ENCODE assay signal across 14 cellular contexts in genomic region chr19:19480688-19481087, GRCh38. TPM values are rescaled to one million over a fixed set of nuclear protein-coding genes. Genes with fewer than 3 reads are reported as not detected.
DNase-seq lines count a peak whose midpoint lies in the region; ATAC-seq lines count a peak whose summit lies in the region.
"Had no signal": no experiment of that assay in that cellular context is flagged by ENCODE, and none has a peak within 500 bp of the region (broad histone marks: within the 10 kb centered on the region; RNA-seq: fewer than 3 reads in every experiment).

No MANE protein-coding gene starts in this region.

- peak overlapping the region; percentile 74 for H3K18ac ChIP-seq in neuronal stem cell (ENCODE audit: low read length)

- no peak overlapping the region for H2AFZ ChIP-seq in neuronal stem cell (ENCODE audit: low read length)

- peaks cover 21% of the 10 kb centered on the region for H3K79me1 ChIP-seq in neuronal stem cell (ENCODE audit: low read depth, low read length)

- intact Hi-C loops in activated CD4-positive, alpha-beta T cell treated with anti-CD3 and anti-CD28 coated beads, Interleukin-2, amount 10 ng/mL, durations not matched to agents 24 days and 14 days (cut with micrococcal nuclease): no loop called here

- no peak overlapping the region for H3K4me3 Mint-ChIP-seq in activated CD4-positive, alpha-beta T cell treated with anti-CD3 and anti-CD28 coated beads, Interleukin-2, amount 10 ng/mL, durations not matched to agents 24 days and 14 days
- H3K4me3 Mint-ChIP-seq in activated T-helper 17 cell treated with anti-CD3 and anti-CD28 coated beads, Interleukin-2, amount 50 U/mL, for 72 hours: peak overlapping the region; percentile 30

- H3K4me2 ChIP-seq in neuronal stem cell (ENCODE audit: insufficient read depth, low read length, poor library complexity, severe bottlenecking): no peak overlapping the region

- H2BK15ac ChIP-seq in neuronal stem cell (ENCODE audit: low read length): no peak overlapping the region

- H2BK12ac ChIP-seq in neuronal stem cell (ENCODE audit: low read length): no peak overlapping the region

- H2BK120ac ChIP-seq in neuronal stem cell (ENCODE audit: low read depth, low read length): no peak overlapping the region

- no peak overlapping the region for H2AK5ac ChIP-seq in neuronal stem cell (ENCODE audit: low read depth, low read length)

- H3K14ac ChIP-seq in neuronal stem cell (ENCODE audit: low read length): no peak overlapping the region

- H3K27me3 Mint-ChIP-seq in activated CD4-positive, alpha-beta T cell treated with anti-CD3 and anti-CD28 coated beads, Interleukin-2, amount 10 ng/mL, durations not matched to agents 24 days and 14 days: no peaks in the 10 kb centered on the region
- no peaks in the 10 kb centered on the region for H3K27me3 Mint-ChIP-seq in activated T-helper 17 cell treated with anti-CD3 and anti-CD28 coated beads, Interleukin-2, amount 50 U/mL, for 72 hours

- no CpG with 5 or more reads among the region's 5 CpGs for WGBS in neuronal stem cell (ENCODE audit: extremely low coverage in 2 of 2, insufficient read length in 2 of 2, insufficient replicate concordance in 1 of 2), 2 donors

- H3K4me1 ChIP-seq in neuronal stem cell (ENCODE audit: control insufficient read depth in 2 of 2, insufficient read depth in 1 of 2, low read depth in 1 of 2, low read length in 2 of 2): peaks cover 4 to 9% of the 10 kb centered on the region in 2 donors

- peaks cover 9% of the 10 kb centered on the region for H3K36me3 Mint-ChIP-seq in activated CD4-positive, alpha-beta T cell treated with anti-CD3 and anti-CD28 coated beads, Interleukin-2, amount 10 ng/mL, durations not matched to agents 24 days and 14 days (ENCODE audit: low read depth)
- H3K36me3 Mint-ChIP-seq in activated T-helper 17 cell treated with anti-CD3 and anti-CD28 coated beads, Interleukin-2, amount 50 U/mL, for 72 hours (ENCODE audit: low read depth): peaks cover 57% of the 10 kb centered on the region

- peak; percentile 68 for DNase-seq in activated CD4-positive, alpha-beta T cell treated with anti-CD3 and anti-CD28 coated beads, Interleukin-2, amount 10 ng/mL, durations not matched to agents 24 days and 14 days
- no peak for DNase-seq in activated CD4-positive, alpha-beta T cell treated with anti-CD3 and anti-CD28 coated beads for 1 hour
- no peak for DNase-seq in neuronal stem cell (ENCODE audit: low spot score)
- DNase-seq in ureter (ENCODE audit: low spot score): no peak
- no peak for DNase-seq in mucosa of gallbladder (ENCODE audit: low spot score)
- DNase-seq: effector CD8-positive, alpha-beta T cell; mesendoderm; NCI-H1694; NCI-H748 treated with DMSO at 0.1 percent for 48 hours; T-helper 9 cell; thyroid gland had no signal

- no peak overlapping the region for H3K4me3 ChIP-seq in neuronal stem cell (ENCODE audit: low read length in 2 of 2)
- H3K4me3 ChIP-seq: thyroid gland had no signal

- H3K27ac ChIP-seq in neuronal stem cell (replicated peaks; ENCODE audit: low read length): no peak overlapping the region
- H3K27ac ChIP-seq: thyroid gland had no signal

- no peak overlapping the region for H3K27ac Mint-ChIP-seq in activated CD4-positive, alpha-beta T cell treated with anti-CD3 and anti-CD28 coated beads, Interleukin-2, amount 10 ng/mL, durations not matched to agents 24 days and 14 days
- H3K27ac Mint-ChIP-seq in activated T-helper 17 cell treated with anti-CD3 and anti-CD28 coated beads, Interleukin-2, amount 50 U/mL, for 72 hours: no peak overlapping the region

- H3K4ac ChIP-seq in neuronal stem cell (ENCODE audit: low read length): no peak overlapping the region

- ATAC-seq in HG02610 (IDR thresholded peaks at IDR 0.05; ENCODE audit: unreplicated experiment): peak; percentile 38
- peak; percentile 83 for ATAC-seq in activated T-helper 17 cell treated with anti-CD3 and anti-CD28 coated beads, Interleukin-2, amount 50 U/mL, for 72 hours (replicated peaks)
- no peak for ATAC-seq in HG02970 (IDR thresholded peaks at IDR 0.05; ENCODE audit: low FRiP score, unreplicated experiment)

- peaks cover 35% of the 10 kb centered on the region for H3K4me1 Mint-ChIP-seq in activated CD4-positive, alpha-beta T cell treated with anti-CD3 and anti-CD28 coated beads, Interleukin-2, amount 10 ng/mL, durations not matched to agents 24 days and 14 days
- peaks cover 36% of the 10 kb centered on the region for H3K4me1 Mint-ChIP-seq in activated T-helper 17 cell treated with anti-CD3 and anti-CD28 coated beads, Interleukin-2, amount 50 U/mL, for 72 hours

- no peak overlapping the region for H3K9ac ChIP-seq in neuronal stem cell (ENCODE audit: low read depth, low read length, poor library complexity)

- no peak overlapping the region for H4K8ac ChIP-seq in neuronal stem cell (ENCODE audit: low read depth, low read length)

- peak overlapping the region; percentile 44 for H3K23ac ChIP-seq in neuronal stem cell (ENCODE audit: low read depth, low read length, poor library complexity)

- no peak overlapping the region for H4K91ac ChIP-seq in neuronal stem cell (ENCODE audit: low read depth, low read length, poor library complexity)

- no peaks in the 10 kb centered on the region for H3K9me3 ChIP-seq in neuronal stem cell (replicated peaks in 1 of 2; ENCODE audit: control insufficient read depth in 2 of 2, insufficient read depth in 1 of 2, low read depth in 1 of 2, low read length in 2 of 2)
- H3K9me3 ChIP-seq: thyroid gland had no signal

- H3K9me3 Mint-ChIP-seq in activated CD4-positive, alpha-beta T cell treated with anti-CD3 and anti-CD28 coated beads, Interleukin-2, amount 10 ng/mL, durations not matched to agents 24 days and 14 days: no peaks in the 10 kb centered on the region
- H3K9me3 Mint-ChIP-seq in activated T-helper 17 cell treated with anti-CD3 and anti-CD28 coated beads, Interleukin-2, amount 50 U/mL, for 72 hours: no peaks in the 10 kb centered on the region

- H3K27me3 ChIP-seq in neuronal stem cell (ENCODE audit: control insufficient read depth in 3 of 3, insufficient read depth in 3 of 3, low read depth in 1 of 3, low read length in 3 of 3): no peaks in the 10 kb centered on the region
- H3K27me3 ChIP-seq: thyroid gland had no signal

- peaks cover 15 to 81% of the 10 kb centered on the region in 2 donors for H3K36me3 ChIP-seq in neuronal stem cell (replicated peaks in 1 of 2; ENCODE audit: control insufficient read depth in 2 of 2, insufficient read depth in 2 of 2, low read length in 2 of 2)
- H3K36me3 ChIP-seq: thyroid gland had no signal

- peak overlapping the region; percentile 26 for H2BK5ac ChIP-seq in neuronal stem cell (ENCODE audit: low read length)

RNA-seq across cellular contexts. Expression of gene TSSK6, which starts 34.7 kb away (rescaled TPM):
- total RNA-seq in activated CD4-positive, alpha-beta T cell treated with anti-CD3 and anti-CD28 coated beads, Interleukin-2, amount 10 ng/mL, durations not matched to agents 24 days and 14 days: 3.3 and 4.4 TPM in 2 replicates
- 1 to 10 TPM; 4.1 to 4.5 TPM for total RNA-seq in activated T-helper 17 cell treated with anti-CD3 and anti-CD28 coated beads, Interleukin-2, amount 50 U/mL, for 72 hours
- polyA plus RNA-seq in neuronal stem cell (2013, experiment 1 of 2): 2.3 TPM
- 2.2 TPM for polyA plus RNA-seq in neuronal stem cell (2013, experiment 2 of 2)
- 3.4 TPM for total RNA-seq in ureter
- total RNA-seq in mucosa of gallbladder: 3.3 TPM

RNA-seq across cellular contexts. Expression of gene NDUFA13, which starts 35.3 kb away (rescaled TPM):
- 370 and 391 TPM in 2 replicates for total RNA-seq in activated CD4-positive, alpha-beta T cell treated with anti-CD3 and anti-CD28 coated beads, Interleukin-2, amount 10 ng/mL, durations not matched to agents 24 days and 14 days
- total RNA-seq in activated T-helper 17 cell treated with anti-CD3 and anti-CD28 coated beads, Interleukin-2, amount 50 U/mL, for 72 hours: 100 to 1,000 TPM; 276 to 397 TPM
- polyA plus RNA-seq in neuronal stem cell (2013, experiment 1 of 2): 218 TPM
- 213 TPM for polyA plus RNA-seq in neuronal stem cell (2013, experiment 2 of 2)
- total RNA-seq in ureter: 369 TPM
- 376 TPM for total RNA-seq in mucosa of gallbladder

RNA-seq across cellular contexts. Expression of gene YJEFN3, which starts 48.0 kb away (rescaled TPM):
- total RNA-seq in activated CD4-positive, alpha-beta T cell treated with anti-CD3 and anti-CD28 coated beads, Interleukin-2, amount 10 ng/mL, durations not matched to agents 24 days and 14 days: 11.4 and 14.6 TPM in 2 replicates
- 10 to 100 TPM in 1 of 2 donors, 1 to 10 TPM in 1; 6.7 to 10.3 TPM for total RNA-seq in activated T-helper 17 cell treated with anti-CD3 and anti-CD28 coated beads, Interleukin-2, amount 50 U/mL, for 72 hours
- 10.9 TPM for polyA plus RNA-seq in neuronal stem cell (2013, experiment 1 of 2)
- polyA plus RNA-seq in neuronal stem cell (2013, experiment 2 of 2): 9.9 TPM
- 14.1 TPM for total RNA-seq in ureter
- 8.9 TPM for total RNA-seq in mucosa of gallbladder

RNA-seq across cellular contexts. Expression of gene CILP2, which starts 57.4 kb away (rescaled TPM):
- 0.14 TPM in 2 replicates for total RNA-seq in activated CD4-positive, alpha-beta T cell treated with anti-CD3 and anti-CD28 coated beads, Interleukin-2, amount 10 ng/mL, durations not matched to agents 24 days and 14 days
- total RNA-seq in activated T-helper 17 cell treated with anti-CD3 and anti-CD28 coated beads, Interleukin-2, amount 50 U/mL, for 72 hours: under 1 TPM; 0.26 to 0.97 TPM
- polyA plus RNA-seq in neuronal stem cell (2013, experiment 1 of 2): 2.0 TPM
- polyA plus RNA-seq in neuronal stem cell (2013, experiment 2 of 2): 2.1 TPM
- 2.3 TPM for total RNA-seq in ureter
- 0.26 TPM for total RNA-seq in mucosa of gallbladder
